In the genomic region with DNA sequence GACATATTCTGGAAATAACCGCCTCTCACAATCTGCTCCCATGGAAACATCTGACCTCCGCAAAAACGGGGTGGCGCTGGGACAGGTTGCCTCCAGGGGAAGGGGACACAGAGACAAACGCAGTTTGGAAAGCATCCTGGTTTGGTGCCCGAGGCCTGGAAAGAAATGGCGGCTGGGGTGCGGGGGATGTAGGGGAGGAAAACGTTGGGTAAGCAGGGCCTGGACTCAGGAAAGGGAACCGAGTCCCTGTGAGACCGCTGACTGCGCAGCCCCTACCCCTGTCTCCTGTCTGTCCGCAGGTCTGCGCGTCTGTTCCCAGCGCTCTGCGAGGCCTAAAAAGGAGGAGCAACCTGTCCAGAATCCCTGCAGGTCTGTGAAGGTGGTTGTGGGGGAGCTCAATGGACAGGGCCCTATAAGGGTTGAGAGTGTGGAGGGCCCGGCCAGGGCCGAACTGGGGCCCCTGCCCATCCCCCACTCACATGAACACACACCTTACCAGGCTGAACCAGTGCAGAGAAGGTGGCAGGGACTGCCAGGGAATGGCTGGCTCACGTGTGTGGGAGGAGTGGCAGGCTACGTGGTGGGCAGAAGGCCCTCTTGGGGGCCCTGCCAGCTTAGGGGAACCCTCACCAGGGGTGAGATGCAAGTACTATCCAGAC, we compare ENCODE assay signal across 8 cellular contexts. TPM values are rescaled to one million over a fixed set of nuclear protein-coding genes. Genes with fewer than 3 reads are reported as not detected.
DNase-seq lines count a peak whose midpoint lies in the region; ATAC-seq, FAIRE-seq and TF ChIP-seq lines count a peak whose summit lies in the region.

No MANE protein-coding gene starts in this region.

- no peak for TF ChIP-seq CTCF in astrocyte (IDR thresholded peaks at IDR 0.05; ENCODE audit: insufficient read depth, low read depth, low read length)

- ATAC-seq in HG03159 (IDR thresholded peaks at IDR 0.05; ENCODE audit: unreplicated experiment) = peak; percentile 33

- peak; percentile 3 for DNase-seq in activated CD4-positive, alpha-beta T cell treated with anti-CD3 and anti-CD28 coated beads for 48 hours
- no peak for DNase-seq in activated CD4-positive, alpha-beta T cell treated with anti-CD3 and anti-CD28 coated beads, Interleukin-2, amount 50 U/mL, for 4 hours
- DNase-seq in astrocyte (ENCODE audit: low read depth) (no peak), islet precursor cell (peak; percentile 51), GM12891 (ENCODE audit: insufficient read length, low spot score) (no peak)
- no peak for DNase-seq in effector CD8-positive, alpha-beta T cell (lab: John Stamatoyannopoulos, UW)

- H4K20me1 ChIP-seq in astrocyte (ENCODE audit: insufficient read depth, low read length) = no peaks in the 10 kb centered on the region

- no peaks in the 10 kb centered on the region for H3K36me3 Mint-ChIP-seq in astrocyte (ENCODE audit: low read depth, unreplicated experiment)

- peak overlapping the region; percentile 91 for H3K4me2 ChIP-seq in astrocyte (ENCODE audit: low read length)

- no peaks in the 10 kb centered on the region for H3K27me3 ChIP-seq in astrocyte (ENCODE audit: insufficient read depth, low read length)
- peaks cover 0 to 7% (median 2%) of the 10 kb centered on the region in 5 donors for H3K27me3 ChIP-seq in subcutaneous abdominal adipose tissue (ENCODE audit: control insufficient read depth in 5 of 5, insufficient read depth in 4 of 5, low read length in 5 of 5)

- FAIRE-seq in astrocyte (lab: Jason Lieb, UNC) (no peak), GM12891 (lab: Jason Lieb, UNC) (no peak)

- H3K4me1 ChIP-seq in astrocyte (ENCODE audit: insufficient read depth, low read length) (no peaks in the 10 kb centered on the region), subcutaneous abdominal adipose tissue (ENCODE audit: control insufficient read depth in 5 of 5, insufficient read depth in 5 of 5, low read length in 5 of 5) (peaks cover 0 to 9% (median 6%) of the 10 kb centered on the region in 5 donors)

- peaks cover 14% of the 10 kb centered on the region for H3K79me2 ChIP-seq in astrocyte (ENCODE audit: insufficient read depth, low read length)

- H3K4me3 Mint-ChIP-seq in astrocyte (ENCODE audit: unreplicated experiment) = peak overlapping the region; percentile 88

- H3K9me3 Mint-ChIP-seq in astrocyte (ENCODE audit: unreplicated experiment) = no peaks in the 10 kb centered on the region

- H3K4me3 ChIP-seq in astrocyte (ENCODE audit: insufficient read depth, low read depth, low read length) (peak overlapping the region; percentile 67), subcutaneous abdominal adipose tissue (ENCODE audit: low read depth in 1 of 5, low read length in 5 of 5) (peak overlapping the region; percentile 66 to 80 (median 69))

- peak overlapping the region; percentile 44 for H3K27ac Mint-ChIP-seq in astrocyte (ENCODE audit: unreplicated experiment)

- no peaks in the 10 kb centered on the region for H3K9me3 ChIP-seq in astrocyte (ENCODE audit: insufficient read depth, low read depth, low read length)
- no peaks in the 10 kb centered on the region for H3K9me3 ChIP-seq in subcutaneous abdominal adipose tissue (ENCODE audit: control insufficient read depth in 5 of 5, low read length in 5 of 5)

- no peak for TF ChIP-seq POLR2A in GM12891 (IDR thresholded peaks at IDR 0.05; ENCODE audit: low read depth, low read length)

- peaks cover 2% of the 10 kb centered on the region for H3K4me1 Mint-ChIP-seq in astrocyte (ENCODE audit: low read depth, unreplicated experiment)

- H3K9ac ChIP-seq in astrocyte (ENCODE audit: low read length) (peak overlapping the region; percentile 93), subcutaneous abdominal adipose tissue (ENCODE audit: low read length in 5 of 5) (peak overlapping the region in 4 of 5 donors; percentile 60 to 73 (median 66))

- H3K27me3 Mint-ChIP-seq in astrocyte (ENCODE audit: low read depth, unreplicated experiment) = no peaks in the 10 kb centered on the region

- H3K36me3 ChIP-seq in astrocyte (ENCODE audit: insufficient read depth, low read length) (no peaks in the 10 kb centered on the region), subcutaneous abdominal adipose tissue (ENCODE audit: control insufficient read depth in 5 of 5, insufficient read depth in 5 of 5, low read length in 5 of 5) (no peaks in the 10 kb centered on the region)

- H3K27ac ChIP-seq in astrocyte (ENCODE audit: low read depth, low read length) (peak overlapping the region; percentile 75), subcutaneous abdominal adipose tissue (ENCODE audit: low read depth, low read length) (peak overlapping the region; percentile 52)

- H2AFZ ChIP-seq in astrocyte (ENCODE audit: low read depth, low read length) = peak overlapping the region; percentile 73

TF ChIP-seq in GM12891, 5 proteins besides CTCF, POLR2A, EP300 and RAD21:
- no peak for TF ChIP-seq POLR2AphosphoS5 (IDR thresholded peaks at IDR 0.05; ENCODE audit: low read depth, low read length)

RNA-seq across cellular contexts. Expression of a gene that starts 0.7 kb away (rescaled TPM):
- 13.5 and 15.2 TPM in 2 replicates for total RNA-seq in astrocyte
- polyA plus RNA-seq in GM12891 (2012; ENCODE audit: low read depth, missing spikeins) = 15.3 TPM

RNA-seq across cellular contexts. Expression of a gene that starts 20.3 kb away (rescaled TPM):
- 9.6 and 12.3 TPM in 2 replicates for total RNA-seq in astrocyte
- 10.5 TPM for polyA plus RNA-seq in GM12891 (2012; ENCODE audit: low read depth, missing spikeins)

RNA-seq across cellular contexts. Expression of a gene that starts 23.1 kb away (rescaled TPM):
- 49.9 and 51.3 TPM in 2 replicates for total RNA-seq in astrocyte
- polyA plus RNA-seq in GM12891 (2012; ENCODE audit: low read depth, missing spikeins) = 39.1 TPM

Comparison
In these comparisons a context has a peak if more than half of its experiments do, and no peak if none do; other contexts are left out.
1. DNase-seq: peak in activated CD4-positive, alpha-beta T cell treated with anti-CD3 and anti-CD28 coated beads for 48 hours (single experiment) and islet precursor cell (single experiment); none in activated CD4-positive, alpha-beta T cell treated with anti-CD3 and anti-CD28 coated beads, Interleukin-2, amount 50 U/mL, for 4 hours (0 of 2), astrocyte (single experiment), GM12891 (single experiment) and effector CD8-positive, alpha-beta T cell (single experiment).